Comparison of ENCODE assay signal across 10 cellular contexts in genomic region chr10:115171392-115171960, GRCh38.
DNase-seq lines count a peak whose midpoint lies in the region; ATAC-seq and TF ChIP-seq lines count a peak whose summit lies in the region.
"Had no signal": no experiment of that assay in that cellular context is flagged by ENCODE, and none has a peak within 500 bp of the region (broad histone marks: within the 10 kb centered on the region; RNA-seq: fewer than 3 reads in every experiment).

No MANE protein-coding gene starts in this region.

- H3K36me3 ChIP-seq in Panc1 (ENCODE audit: control insufficient read depth, insufficient read depth, low read length), result no peaks in the 10 kb centered on the region

- H3K4me1 ChIP-seq in Panc1 (ENCODE audit: control insufficient read depth, insufficient read depth, low read length), result no peaks in the 10 kb centered on the region

- POLR2A ChIA-PET in GM10248 (lab: Yijun Ruan, JAX), result no interaction called here
- POLR2A ChIA-PET in Panc1 (lab: Charles Lee), result no interaction called here

- no TSS peak for BruUV-seq in Panc1 (replicated peaks; lab: Mats Ljungman, UMichigan)

- DNase-seq in GM10248 (ENCODE audit: extremely low spot score), result no peak
- no peak for DNase-seq in Panc1 (ENCODE audit: low read depth, low spot score)
- peak; percentile 10 for DNase-seq in fibroblast of villous mesenchyme (ENCODE audit: low read depth)
- no peak for DNase-seq in DMS79 (lab: John Stamatoyannopoulos, UW)
- DNase-seq in HPDE6-E6E7 (ENCODE audit: extremely low spot score), result no peak
- DNase-seq in activated CD8-positive, alpha-beta memory T cell treated with anti-CD3 and anti-CD28 coated beads, Interleukin-2, amount 10 ng/mL, durations not matched to agents 7 days and 5 days, result no peak
- DNase-seq: NCI-H1436 treated with DMSO at 0.1 percent for 48 hours, retina had no signal

- no peak overlapping the region for H3K4me3 ChIP-seq in Panc1 (ENCODE audit: low read depth in 2 of 2, low read length in 2 of 2)
- no peak overlapping the region for H3K4me3 ChIP-seq in fibroblast of villous mesenchyme (ENCODE audit: low read depth, low read length)

- peaks cover 7% of the 10 kb centered on the region for H3K27me3 Mint-ChIP-seq in activated CD8-positive, alpha-beta memory T cell treated with anti-CD3 and anti-CD28 coated beads, Interleukin-2, amount 10 ng/mL, durations not matched to agents 7 days and 5 days

- intact Hi-C loops in Panc1 (cut with micrococcal nuclease; ENCODE audit: unreplicated experiment), result loop anchor here (5.0 to 10.0 kb wide), 4 partner anchors 183 to 1213 kb away; no protein-coding TSS in a partner anchor

- H3K4me1 Mint-ChIP-seq in activated CD8-positive, alpha-beta memory T cell treated with anti-CD3 and anti-CD28 coated beads, Interleukin-2, amount 10 ng/mL, durations not matched to agents 7 days and 5 days, result no peaks in the 10 kb centered on the region

- TF ChIP-seq CTCF in 22Rv1 (IDR thresholded peaks at IDR 0.05), result peak; percentile 69
- TF ChIP-seq CTCF in GM10248 (IDR thresholded peaks at IDR 0.05; ENCODE audit: control extremely low read depth, extremely low read depth, low read depth, missing control alignments), result peak; percentile 36
- TF ChIP-seq CTCF in Panc1 (IDR thresholded peaks at IDR 0.05), result peak; percentile 48; the same call in 1 of the 2 replicates
- TF ChIP-seq CTCF in fibroblast of villous mesenchyme (IDR thresholded peaks at IDR 0.05; ENCODE audit: insufficient read depth, low read depth, low read length), result peak; percentile 26

- H3K27me3 ChIP-seq in Panc1 (ENCODE audit: control insufficient read depth, insufficient read depth, low read length), result no peaks in the 10 kb centered on the region

- H3K9me3 Mint-ChIP-seq in activated CD8-positive, alpha-beta memory T cell treated with anti-CD3 and anti-CD28 coated beads, Interleukin-2, amount 10 ng/mL, durations not matched to agents 7 days and 5 days (ENCODE audit: low read depth), result no peaks in the 10 kb centered on the region

- no peaks in the 10 kb centered on the region for H3K9me3 ChIP-seq in Panc1 (ENCODE audit: control insufficient read depth, insufficient read depth, low read depth, low read length)

- ATAC-seq in Panc1 (no peak; the same call in 1 of the 2 replicates), HG03457 (IDR thresholded peaks at IDR 0.05; ENCODE audit: unreplicated experiment) (no peak)
- ATAC-seq in activated CD8-positive, alpha-beta memory T cell treated with anti-CD3 and anti-CD28 coated beads, Interleukin-2, amount 10 ng/mL, durations not matched to agents 7 days and 5 days, result no peak

- H3K27ac ChIP-seq in 22Rv1 (no peak overlapping the region), Panc1 (ENCODE audit: low read length) (no peak overlapping the region)

- in situ Hi-C loops in Panc1 (cut with HindIII; ENCODE audit: low pct_unique_long_range_greater_than_20kb, low sequenced_read_pairs), result no loop called here

- H3K4me3 Mint-ChIP-seq in activated CD8-positive, alpha-beta memory T cell treated with anti-CD3 and anti-CD28 coated beads, Interleukin-2, amount 10 ng/mL, durations not matched to agents 7 days and 5 days, result no peak overlapping the region

- no peak overlapping the region for H3K27ac Mint-ChIP-seq in activated CD8-positive, alpha-beta memory T cell treated with anti-CD3 and anti-CD28 coated beads, Interleukin-2, amount 10 ng/mL, durations not matched to agents 7 days and 5 days

- no peaks in the 10 kb centered on the region for H3K36me3 Mint-ChIP-seq in activated CD8-positive, alpha-beta memory T cell treated with anti-CD3 and anti-CD28 coated beads, Interleukin-2, amount 10 ng/mL, durations not matched to agents 7 days and 5 days

- CTCF ChIA-PET in GM10248 (lab: Yijun Ruan, JAX) (interaction anchor here (0.7 to 3.1 kb wide), 7 partner anchors 15 to 247 kb away, joined by 3 to 11 read pairs (median 3); no protein-coding TSS in a partner anchor), Panc1 (lab: Charles Lee) (no interaction called here)
- CTCF ChIA-PET in activated CD8-positive, alpha-beta memory T cell treated with anti-CD3 and anti-CD28 coated beads, Interleukin-2, amount 10 ng/mL, durations not matched to agents 7 days and 5 days (lab: Charles Lee), result interaction anchor here (1.2 kb wide), 2 partner anchors 292 to 1117 kb away, joined by 3 read pairs; no protein-coding TSS in a partner anchor
